ENCODE assay signal across 1 cellular context in genomic region chr19:15466851-15467733, GRCh38.
TF ChIP-seq lines count a peak whose summit lies in the region.

No MANE protein-coding gene starts in this region.

TF ChIP-seq in GM23338, 12 proteins besides CTCF, POLR2A, EP300 and RAD21 (continued from another document):
- TF ChIP-seq REST (IDR thresholded peaks at IDR 0.05; ENCODE audit: unreplicated experiment) (no peak), STAT1 (IDR thresholded peaks at IDR 0.05; ENCODE audit: unreplicated experiment) (no peak), JUNB (IDR thresholded peaks at IDR 0.05; ENCODE audit: unreplicated experiment) (no peak)
